ENCODE assay signal across 11 cellular contexts in the genomic region with DNA sequence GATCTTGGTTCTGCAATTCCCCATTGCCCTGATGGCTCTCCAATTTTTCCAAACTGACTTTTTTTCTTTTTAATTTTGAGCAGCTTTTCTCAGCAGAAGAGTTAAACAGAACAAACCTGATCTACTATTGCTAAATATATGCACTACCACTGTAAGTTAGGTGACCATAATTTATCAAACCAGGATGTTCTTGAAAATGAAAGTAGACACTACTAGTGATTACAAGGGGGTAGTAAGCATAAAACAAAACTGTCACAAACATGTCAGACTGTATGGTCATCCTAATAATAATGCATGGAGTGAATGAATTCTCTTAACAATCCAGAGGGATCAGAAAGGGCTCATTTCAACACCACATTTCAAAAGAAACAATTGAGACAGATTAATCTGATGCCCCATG.
"Had no signal": no experiment of that assay in that cellular context is flagged by ENCODE, and none has a peak within 500 bp of the region (broad histone marks: within the 10 kb centered on the region; RNA-seq: fewer than 3 reads in every experiment).

No MANE protein-coding gene starts in this region.

- H3K4me3 Mint-ChIP-seq: activated naive CD4-positive, alpha-beta T cell treated with anti-CD3 and anti-CD28 coated beads, Interleukin-2, amount 10 ng/mL, durations not matched to agents 7 days and 5 days; nephron; T-helper 17 cell had no signal

- H3K27me3 Mint-ChIP-seq: activated naive CD4-positive, alpha-beta T cell treated with anti-CD3 and anti-CD28 coated beads, Interleukin-2, amount 10 ng/mL, durations not matched to agents 7 days and 5 days; T-helper 17 cell had no signal

- H3K36me3 ChIP-seq: stomach had no signal

- H3K27ac Mint-ChIP-seq: activated naive CD4-positive, alpha-beta T cell treated with anti-CD3 and anti-CD28 coated beads, Interleukin-2, amount 10 ng/mL, durations not matched to agents 7 days and 5 days; nephron; T-helper 17 cell had no signal

- H3K4me3 ChIP-seq: mucosa of descending colon, SK-N-MC, stomach had no signal

- H3K4me1 Mint-ChIP-seq: nephron had no signal

- H3K27me3 ChIP-seq: foreskin keratinocyte, stomach had no signal

- H3K4me1 ChIP-seq: foreskin keratinocyte had no signal

- DNase-seq: activated CD4-positive, CD25-positive, alpha-beta regulatory T cell; activated naive CD4-positive, alpha-beta T cell treated with anti-CD3 and anti-CD28 coated beads, Interleukin-2, amount 10 ng/mL, durations not matched to agents 7 days and 5 days; anterior cingulate cortex; foreskin keratinocyte; head of caudate nucleus; mucosa of descending colon; stimulated activated CD4-positive, alpha-beta T cell treated with anti-CD3 and anti-CD28 coated beads, Interleukin-12 subunit alpha, Interleukin-12 subunit beta, amount 100 ng/mL, for 4 hours; stomach; T-helper 17 cell had no signal

- ATAC-seq: foreskin keratinocyte, mucosa of descending colon, T-helper 17 cell had no signal

- H3K27ac ChIP-seq: foreskin keratinocyte, SK-N-MC, stomach had no signal
